Comparison of ENCODE assay signal across 18 cellular contexts in the genomic region with DNA sequence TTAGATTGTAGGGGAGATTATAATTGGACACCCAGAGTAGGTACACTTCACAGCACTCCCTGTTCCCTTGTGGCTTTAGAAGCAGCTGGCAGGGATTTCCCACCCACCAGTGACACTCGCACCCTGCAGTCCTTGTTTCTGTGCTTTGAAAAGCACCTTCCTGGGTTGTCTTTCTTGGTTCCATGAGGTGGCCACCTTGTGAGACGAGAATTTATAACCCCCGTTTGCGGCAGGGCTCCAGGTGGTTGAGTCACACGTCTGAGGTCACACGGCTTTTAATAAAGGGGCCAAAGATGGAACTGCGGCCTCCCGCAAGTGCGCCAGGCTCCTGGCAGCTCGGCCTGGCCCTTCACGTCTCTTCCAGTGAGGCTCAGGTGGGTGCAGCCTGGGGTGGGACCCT. TPM values are rescaled to one million over a fixed set of nuclear protein-coding genes. Genes with fewer than 3 reads are reported as not detected.
DNase-seq lines count a peak whose midpoint lies in the region; ATAC-seq, FAIRE-seq and TF ChIP-seq lines count a peak whose summit lies in the region.
"Had no signal": no experiment of that assay in that cellular context is flagged by ENCODE, and none has a peak within 500 bp of the region (broad histone marks: within the 10 kb centered on the region; RNA-seq: fewer than 3 reads in every experiment).

No MANE protein-coding gene starts in this region.

- peak overlapping the region; percentile 21 for H3K27ac Mint-ChIP-seq in T-helper 17 cell
- H3K27ac Mint-ChIP-seq: activated CD4-positive, alpha-beta T cell treated with anti-CD3 and anti-CD28 coated beads, Interleukin-2, amount 10 ng/mL, durations not matched to agents 24 days and 14 days; B cell had no signal

- no peak for TF ChIP-seq POLR2A in H54 (IDR thresholded peaks at IDR 0.05; ENCODE audit: low read depth, low read length)
- TF ChIP-seq POLR2A in gastroesophageal sphincter (IDR thresholded peaks at IDR 0.05): no peak
- no peak for TF ChIP-seq POLR2A in esophagus squamous epithelium (IDR thresholded peaks at IDR 0.05)

- no peak for TF ChIP-seq CTCF in fibroblast of mammary gland (conservative IDR thresholded peaks at IDR 0.05; ENCODE audit: control insufficient read depth, insufficient read depth, low read depth, low read length)
- no peak for TF ChIP-seq CTCF in A673 (conservative IDR thresholded peaks at IDR 0.05; ENCODE audit: low read depth, low read length)
- no peak for TF ChIP-seq CTCF in gastroesophageal sphincter (IDR thresholded peaks at IDR 0.05)
- TF ChIP-seq CTCF in esophagus squamous epithelium (IDR thresholded peaks at IDR 0.05): no peak

- peak; percentile 76 for DNase-seq in H54 (ENCODE audit: insufficient read length, low spot score)
- DNase-seq in T-helper 17 cell: no peak
- peak; percentile 41 for DNase-seq in fibroblast of mammary gland (ENCODE audit: low read depth)
- DNase-seq in renal cortical epithelial cell (ENCODE audit: low read depth): peak; percentile 83
- no peak for DNase-seq in A673 (ENCODE audit: low spot score)
- DNase-seq in midbrain (lab: John Stamatoyannopoulos, UW): no peak
- DNase-seq in esophagus squamous epithelium (lab: John Stamatoyannopoulos, UW): no peak
- DNase-seq: activated CD4-positive, alpha-beta T cell treated with anti-CD3 and anti-CD28 coated beads, Interleukin-2, amount 10 ng/mL, durations not matched to agents 24 days and 14 days; activated naive CD4-positive, alpha-beta T cell; cortex of kidney; Kasumi-1; left colon; NCI-H1417 treated with DMSO at 0.1 percent for 48 hours; tibial artery had no signal

- POLR2A ChIA-PET in A673 (lab: Charles Lee; ENCODE audit: low non-redundant PET): no interaction called here

- H3K4me1 ChIP-seq in A673 (ENCODE audit: insufficient read depth, low read length, poor library complexity, severe bottlenecking) (no peaks in the 10 kb centered on the region), gastroesophageal sphincter (peaks cover 0 to 7% (median 0%) of the 10 kb centered on the region in 3 donors), esophagus squamous epithelium (no peaks in the 10 kb centered on the region)
- H3K4me1 ChIP-seq: tibial artery had no signal

- no peaks in the 10 kb centered on the region for H3K9me3 ChIP-seq in T-helper 17 cell (ENCODE audit: control insufficient read depth, low read length, poor library complexity, severe bottlenecking)
- H3K9me3 ChIP-seq in A673 (ENCODE audit: low read depth, low read length, poor library complexity, severe bottlenecking): no peaks in the 10 kb centered on the region
- no peaks in the 10 kb centered on the region for H3K9me3 ChIP-seq in gastroesophageal sphincter
- H3K9me3 ChIP-seq in esophagus squamous epithelium: no peaks in the 10 kb centered on the region
- H3K9me3 ChIP-seq: tibial artery had no signal

- no peaks in the 10 kb centered on the region for H3K27me3 Mint-ChIP-seq in T-helper 17 cell
- H3K27me3 Mint-ChIP-seq: activated CD4-positive, alpha-beta T cell treated with anti-CD3 and anti-CD28 coated beads, Interleukin-2, amount 10 ng/mL, durations not matched to agents 24 days and 14 days; B cell had no signal

- WGBS in gastroesophageal sphincter (ENCODE audit: low coverage in 1 of 2), 2 donors: 80 to 82% methylated on average over 3 to 10 of the region's 11 CpGs
- 80 to 81% methylated on average over 11 of the region's 11 CpGs for WGBS in esophagus squamous epithelium, 2 donors

- intact Hi-C loops in A673 (cut with micrococcal nuclease; ENCODE audit: unreplicated experiment): no loop called here
- intact Hi-C loops in esophagus squamous epithelium (cut with DNase I): loop anchor here (10.0 kb wide), 1 partner anchor 787 kb away; no protein-coding TSS in a partner anchor

- no peak for TF ChIP-seq EP300 in gastroesophageal sphincter (IDR thresholded peaks at IDR 0.05)

- H3K4me3 ChIP-seq in fibroblast of mammary gland (ENCODE audit: control insufficient read depth, low read depth, low read length): no peak overlapping the region
- no peak overlapping the region for H3K4me3 ChIP-seq in A673 (ENCODE audit: low read depth, low read length, poor library complexity, severe bottlenecking)
- H3K4me3 ChIP-seq in gastroesophageal sphincter: no peak overlapping the region
- H3K4me3 ChIP-seq in esophagus squamous epithelium: no peak overlapping the region
- H3K4me3 ChIP-seq: hepatocyte, tibial artery had no signal

- no peaks in the 10 kb centered on the region for H3K4me1 Mint-ChIP-seq in T-helper 17 cell
- H3K4me1 Mint-ChIP-seq: activated CD4-positive, alpha-beta T cell treated with anti-CD3 and anti-CD28 coated beads, Interleukin-2, amount 10 ng/mL, durations not matched to agents 24 days and 14 days; B cell had no signal

- no peak for FAIRE-seq in H54 (lab: Jason Lieb, UNC)
- FAIRE-seq: TTC549 had no signal

- no peak for ATAC-seq in T-helper 17 cell
- no peak for ATAC-seq in gastroesophageal sphincter
- ATAC-seq: left colon had no signal

- no peak overlapping the region for H3K4me3 Mint-ChIP-seq in T-helper 17 cell
- H3K4me3 Mint-ChIP-seq: activated CD4-positive, alpha-beta T cell treated with anti-CD3 and anti-CD28 coated beads, Interleukin-2, amount 10 ng/mL, durations not matched to agents 24 days and 14 days; B cell had no signal

- H3K36me3 Mint-ChIP-seq in T-helper 17 cell (ENCODE audit: low read depth): no peaks in the 10 kb centered on the region

- no peak overlapping the region for H3K27ac ChIP-seq in A673 (ENCODE audit: low read depth, low read length, poor library complexity, severe bottlenecking)
- no peak overlapping the region for H3K27ac ChIP-seq in gastroesophageal sphincter
- H3K27ac ChIP-seq in esophagus squamous epithelium: peak overlapping the region in 1 of 4 donors; percentile 1
- H3K27ac ChIP-seq: hepatocyte, tibial artery had no signal

- CTCF ChIA-PET in A673 (lab: Charles Lee): no interaction called here

- no peaks in the 10 kb centered on the region for H3K27me3 ChIP-seq in A673 (replicated peaks; ENCODE audit: insufficient read depth, low read depth, low read length, poor library complexity)
- H3K27me3 ChIP-seq in gastroesophageal sphincter: no peaks in the 10 kb centered on the region
- no peaks in the 10 kb centered on the region for H3K27me3 ChIP-seq in esophagus squamous epithelium
- H3K27me3 ChIP-seq: hepatocyte, tibial artery had no signal

- BruUV-seq in A673 (replicated peaks; lab: Mats Ljungman, UMichigan): no TSS peak

- no peaks in the 10 kb centered on the region for H3K36me3 ChIP-seq in A673 (ENCODE audit: insufficient read depth, low read length, poor library complexity, severe bottlenecking)
- peaks cover 0 to 30% of the 10 kb centered on the region in 2 donors for H3K36me3 ChIP-seq in gastroesophageal sphincter
- H3K36me3 ChIP-seq in esophagus squamous epithelium: peaks cover 0 to 19% (median 7%) of the 10 kb centered on the region in 3 donors

RNA-seq across cellular contexts. Expression of a gene that starts 49.8 kb away (rescaled TPM):
- total RNA-seq in T-helper 17 cell (10 to 100 TPM; 63.9 to 71.0 TPM), renal cortical epithelial cell (41.7 and 82.0 TPM in 2 replicates), A673 (2021) (77.7 and 91.2 TPM in 2 replicates), gastroesophageal sphincter (10 to 100 TPM; 21.8 to 42.7 (median 29.2) TPM), esophagus squamous epithelium (10 to 100 TPM; 29.4 to 69.6 (median 52.4) TPM)

RNA-seq across cellular contexts. Expression of a gene that starts 52.3 kb away (rescaled TPM):
- 10 to 100 TPM; 39.9 to 45.1 TPM for total RNA-seq in T-helper 17 cell
- total RNA-seq in renal cortical epithelial cell: 20.5 and 72.5 TPM in 2 replicates
- 44.8 and 44.9 TPM in 2 replicates for total RNA-seq in A673 (2021)
- 10 to 100 TPM; 47.4 to 88.9 (median 58.6) TPM for total RNA-seq in gastroesophageal sphincter
- total RNA-seq in esophagus squamous epithelium: 10 to 100 TPM in 2 of 4 donors, 1 to 10 TPM in 2; 8.0 to 25.6 (median 10.1) TPM

Comparison
In these comparisons a context has a peak if more than half of its experiments do, and no peak if none do; other contexts are left out.
1. DNase-seq: peak in H54 (single experiment), fibroblast of mammary gland (single experiment) and renal cortical epithelial cell (single experiment); none in T-helper 17 cell (0 of 3), A673 (single experiment), midbrain (single experiment) and esophagus squamous epithelium (single experiment).